ENCODE assay signal across 8 cellular contexts in genomic region chr3:71582612-71583568, GRCh38. TPM values are rescaled to one million over a fixed set of nuclear protein-coding genes. Genes with fewer than 3 reads are reported as not detected.
DNase-seq lines count a peak whose midpoint lies in the region; ATAC-seq and TF ChIP-seq lines count a peak whose summit lies in the region.

No MANE protein-coding gene starts in this region.

- TF ChIP-seq EP300 in SK-N-SH (IDR thresholded peaks at IDR 0.05; ENCODE audit: borderline replicate concordance in 1 of 2, low read depth in 1 of 2, low read length in 1 of 2), result no peak

- H3K9ac ChIP-seq in SK-N-SH, result peak overlapping the region; percentile 96

- H3K4me1 ChIP-seq in SK-N-SH (ENCODE audit: control insufficient read depth in 1 of 2, insufficient read depth in 2 of 2, low read depth in 1 of 2, low read length in 1 of 2) (peaks cover 10 to 24% of the 10 kb centered on the region in 2 experiments; a peak in 3 of 4 replicates), right cardiac atrium (ENCODE audit: control insufficient read depth, insufficient read depth, low read length) (no peaks in the 10 kb centered on the region), prostate gland (replicated peaks) (peaks cover 5% of the 10 kb centered on the region), aorta (ENCODE audit: control insufficient read depth in 1 of 2, insufficient read depth in 2 of 2, low read length in 2 of 2) (no peaks in the 10 kb centered on the region)

- H3K9me2 ChIP-seq in SK-N-SH, result no peaks in the 10 kb centered on the region

- 2% methylated on average over 40 of the region's 84 CpGs for WGBS in SK-N-SH (ENCODE audit: low lambda C conversion rate)
- WGBS in right cardiac atrium, result under 1% methylated on average over 84 of the region's 84 CpGs
- WGBS in prostate gland, result under 1% methylated on average over 67 of the region's 84 CpGs
- 0% methylated on average over 77 to 84 of the region's 84 CpGs for WGBS in aorta, 2 donors

- H3K9me3 ChIP-seq in SK-N-SH (no peaks in the 10 kb centered on the region), right cardiac atrium (ENCODE audit: control insufficient read depth, low read length) (no peaks in the 10 kb centered on the region), prostate gland (no peaks in the 10 kb centered on the region), aorta (ENCODE audit: control insufficient read depth, low read length) (no peaks in the 10 kb centered on the region)

- no peaks in the 10 kb centered on the region for H3K27me3 Mint-ChIP-seq in activated naive CD8-positive, alpha-beta T cell treated with anti-CD3 and anti-CD28 coated beads, Interleukin-2, amount 50 U/mL, for 24 hours

- peaks cover 65% of the 10 kb centered on the region for H3K4me1 Mint-ChIP-seq in activated naive CD8-positive, alpha-beta T cell treated with anti-CD3 and anti-CD28 coated beads, Interleukin-2, amount 50 U/mL, for 24 hours

- peak; percentile 13 for TF ChIP-seq POLR2A in prostate gland (IDR thresholded peaks at IDR 0.05)

- H3F3A ChIP-seq in SK-N-SH (replicated peaks; ENCODE audit: insufficient read depth), result peaks cover 49% of the 10 kb centered on the region

- H3K4me2 ChIP-seq in SK-N-SH, result peak overlapping the region; percentile 88

- peak overlapping the region; percentile 99 for H3K27ac Mint-ChIP-seq in activated naive CD8-positive, alpha-beta T cell treated with anti-CD3 and anti-CD28 coated beads, Interleukin-2, amount 50 U/mL, for 24 hours

- peak; percentile 3; the same call in 1 of the 2 replicates for TF ChIP-seq RAD21 in SK-N-SH (IDR thresholded peaks at IDR 0.05; ENCODE audit: low read length)

- H3K27ac ChIP-seq in SK-N-SH (ENCODE audit: low read depth in 2 of 2, low read length in 1 of 2), result peak overlapping the region; percentile 89 to 92
- peak overlapping the region; percentile 98 for H3K27ac ChIP-seq in right cardiac atrium (ENCODE audit: low read length)
- peak overlapping the region; percentile 98 to 100 for H3K27ac ChIP-seq in prostate gland
- peak overlapping the region; percentile 97 to 99 for H3K27ac ChIP-seq in aorta (ENCODE audit: low read depth in 1 of 2, low read length in 2 of 2)

- TF ChIP-seq CTCF in SK-N-SH (IDR thresholded peaks at IDR 0.05) (no peak), prostate gland (IDR thresholded peaks at IDR 0.05) (no peak)

- no peaks in the 10 kb centered on the region for H4K20me1 ChIP-seq in SK-N-SH (ENCODE audit: insufficient read depth)

- H3K27me3 ChIP-seq in SK-N-SH (ENCODE audit: insufficient read depth), result no peaks in the 10 kb centered on the region
- H3K27me3 ChIP-seq in right cardiac atrium (ENCODE audit: control insufficient read depth, insufficient read depth), result no peaks in the 10 kb centered on the region
- H3K27me3 ChIP-seq in prostate gland (replicated peaks; ENCODE audit: insufficient read depth), result no peaks in the 10 kb centered on the region
- no peaks in the 10 kb centered on the region for H3K27me3 ChIP-seq in aorta (ENCODE audit: control insufficient read depth in 1 of 2, insufficient read depth in 2 of 2, low read length in 1 of 2)

- POLR2A ChIA-PET in SK-N-SH (lab: Yijun Ruan, JAX), result interaction anchor here (0.6 to 0.9 kb wide), 2 partner anchors 260 to 519 kb away, joined by 3 read pairs; no protein-coding TSS in a partner anchor

- H2AFZ ChIP-seq in SK-N-SH (ENCODE audit: low read depth), result no peak overlapping the region

- DNase-seq in CD1c-positive myeloid dendritic cell (ENCODE audit: extremely low spot score) (peak; percentile 56), SK-N-SH (peak; percentile 75), right cardiac atrium (peak; percentile 78 to 92 (median 92)), prostate gland (ENCODE audit: low spot score) (peak; percentile 84), aorta (peak; percentile 89 to 91)
- DNase-seq in activated naive CD8-positive, alpha-beta T cell treated with anti-CD3 and anti-CD28 coated beads, Interleukin-2, amount 50 U/mL, for 24 hours, result peak; percentile 81

- H3K36me3 Mint-ChIP-seq in activated naive CD8-positive, alpha-beta T cell treated with anti-CD3 and anti-CD28 coated beads, Interleukin-2, amount 50 U/mL, for 24 hours (ENCODE audit: low read depth), result peaks cover 15% of the 10 kb centered on the region

- peaks cover 94% of the 10 kb centered on the region for H3K79me2 ChIP-seq in SK-N-SH (ENCODE audit: insufficient read depth)

- H3K4me3 ChIP-seq in SK-N-SH (ENCODE audit: low read depth in 2 of 2, low read length in 1 of 2), result peak overlapping the region; percentile 75 to 86
- peak overlapping the region; percentile 85 for H3K4me3 ChIP-seq in right cardiac atrium (ENCODE audit: low read length)
- H3K4me3 ChIP-seq in prostate gland, result peak overlapping the region; percentile 79 to 90
- H3K4me3 ChIP-seq in aorta (ENCODE audit: low read length in 2 of 2), result peak overlapping the region; percentile 67 to 82

- H3K4me3 Mint-ChIP-seq in activated naive CD8-positive, alpha-beta T cell treated with anti-CD3 and anti-CD28 coated beads, Interleukin-2, amount 50 U/mL, for 24 hours, result peak overlapping the region; percentile 92

- ATAC-seq in HG02642 (IDR thresholded peaks at IDR 0.05; ENCODE audit: poor library complexity, unreplicated experiment) (peak; percentile 46), right cardiac atrium (peak; percentile 54 to 66), aorta (ENCODE audit: low FRiP score) (peak; percentile 64), GM18502 (IDR thresholded peaks at IDR 0.05; ENCODE audit: poor library complexity, unreplicated experiment) (no peak)
- peak; percentile 41 for ATAC-seq in activated naive CD8-positive, alpha-beta T cell treated with anti-CD3 and anti-CD28 coated beads, Interleukin-2, amount 50 U/mL, for 24 hours

- CTCF ChIA-PET in SK-N-SH (lab: Yijun Ruan, JAX), result interaction anchor here (0.7 to 5.3 kb wide), 11 partner anchors 10 to 1032 kb away, joined by 3 to 43 read pairs (median 4); no protein-coding TSS in a partner anchor

- no peaks in the 10 kb centered on the region for H3K9me3 Mint-ChIP-seq in activated naive CD8-positive, alpha-beta T cell treated with anti-CD3 and anti-CD28 coated beads, Interleukin-2, amount 50 U/mL, for 24 hours

- H3K36me3 ChIP-seq in SK-N-SH (replicated peaks in 1 of 2; ENCODE audit: control insufficient read depth in 1 of 2, insufficient read depth in 2 of 2, low read length in 1 of 2), result peaks cover under 1 to 6% of the 10 kb centered on the region in 2 experiments
- H3K36me3 ChIP-seq in prostate gland, result no peaks in the 10 kb centered on the region
- no peaks in the 10 kb centered on the region for H3K36me3 ChIP-seq in aorta (ENCODE audit: control insufficient read depth in 1 of 2, insufficient read depth in 2 of 2, low read length in 1 of 2)

- intact Hi-C loops in right cardiac atrium (cut with DNase I), result loop anchor here in 2 of 4 donors (5.0 to 10.0 kb wide), 5 partner anchors 276 to 578 kb away; no protein-coding TSS in a partner anchor
- intact Hi-C loops in prostate gland (cut with DNase I), result loop anchor here (5.0 to 10.0 kb wide), 3 partner anchors 281 to 1048 kb away; no protein-coding TSS in a partner anchor
- intact Hi-C loops in aorta (cut with DNase I), result loop anchor here (1.0 to 10.0 kb wide), 20 partner anchors 46 to 1048 kb away; no protein-coding TSS in a partner anchor

TF ChIP-seq in SK-N-SH, 30 proteins besides CTCF, POLR2A, EP300 and RAD21:
- no peak for TF ChIP-seq NRF1 (IDR thresholded peaks at IDR 0.05; ENCODE audit: low read depth, low read length)
- TF ChIP-seq CHD2 (IDR thresholded peaks at IDR 0.05; ENCODE audit: low read length, partially characterized antibody), result no peak
- no peak for TF ChIP-seq USF2 (IDR thresholded peaks at IDR 0.05; ENCODE audit: borderline replicate concordance, low read depth, low read length)
- TF ChIP-seq MXI1 (IDR thresholded peaks at IDR 0.05; ENCODE audit: low read depth, low read length), result peak; percentile 31; the same call in 1 of the 2 replicates
- TF ChIP-seq FOXM1 (IDR thresholded peaks at IDR 0.05; ENCODE audit: low read depth), result no peak
- no peak for TF ChIP-seq USF1 (IDR thresholded peaks at IDR 0.05; ENCODE audit: borderline replicate concordance, low read depth)
- TF ChIP-seq FOXJ3 (CRISPR knock-in tag; IDR thresholded peaks at IDR 0.05), result no peak
TF ChIP-seq in SK-N-SH: peak in this region for 1.

RNA-seq across cellular contexts. Expression of gene FOXP1, which starts 0.6 kb away (rescaled TPM):
- polyA plus RNA-seq in SK-N-SH (2012; rRNA removed) (8.8 and 10.5 TPM in 2 replicates), right cardiac atrium (13.6 TPM), aorta (10 to 100 TPM; 15.2 to 33.1 TPM)
- 5.7 and 6.3 TPM in 2 replicates for polyA plus RNA-seq in SK-N-SH (2012; cell fraction: cytosol; rRNA removed)
- 10.3 and 11.2 TPM in 2 replicates for polyA plus RNA-seq in SK-N-SH (2012; cell fraction: nucleus; rRNA removed)
- total RNA-seq in right cardiac atrium (10 to 100 TPM; 57.4 to 63.4 (median 58.6) TPM), prostate gland (100 to 1,000 TPM; 133 to 156 TPM), aorta (100 to 1,000 TPM; 187 to 263 TPM)
